In genomic region chr9:94144394-94144793, GRCh38 we compare ENCODE assay signal across 19 cellular contexts.
DNase-seq lines count a peak whose midpoint lies in the region; ATAC-seq and TF ChIP-seq lines count a peak whose summit lies in the region.
"Had no signal": no experiment of that assay in that cellular context is flagged by ENCODE, and none has a peak within 500 bp of the region (broad histone marks: within the 10 kb centered on the region; RNA-seq: fewer than 3 reads in every experiment).

No MANE protein-coding gene starts in this region.

- H3K4me3 ChIP-seq in adipocyte (ENCODE audit: low read length) (no peak overlapping the region), epithelial cell of proximal tubule (ENCODE audit: low read depth, low read length) (no peak overlapping the region), left lung (no peak overlapping the region), thyroid gland (replicated peaks in 1 of 3) (no peak overlapping the region)
- H3K4me3 ChIP-seq: adrenal gland had no signal

- TF ChIP-seq POLR2A in thyroid gland (IDR thresholded peaks at IDR 0.05) = peak in 1 of 2 donors; percentile 28

- H3K9me3 ChIP-seq in adipocyte (ENCODE audit: control insufficient read depth, low read length) = no peaks in the 10 kb centered on the region
- H3K9me3 ChIP-seq in left lung = no peaks in the 10 kb centered on the region
- H3K9me3 ChIP-seq in thyroid gland = no peaks in the 10 kb centered on the region
- H3K9me3 ChIP-seq: adrenal gland had no signal

- H3K4me1 ChIP-seq in adipocyte (ENCODE audit: control insufficient read depth, insufficient read depth, low read length) (peaks cover 31% of the 10 kb centered on the region), left lung (peaks cover 12 to 18% of the 10 kb centered on the region in 2 donors), thyroid gland (peaks cover 41 to 68% of the 10 kb centered on the region in 2 donors)

- H3K27ac ChIP-seq in left lung (peak overlapping the region in 1 of 2 donors; percentile 28), thyroid gland (peak overlapping the region; percentile 82 to 96 (median 92))
- H3K27ac ChIP-seq: epithelial cell of prostate had no signal

- no peaks in the 10 kb centered on the region for H3K36me3 ChIP-seq in adipocyte (ENCODE audit: control insufficient read depth, insufficient read depth, low read length, severe bottlenecking)
- H3K36me3 ChIP-seq in left lung = no peaks in the 10 kb centered on the region
- no peaks in the 10 kb centered on the region for H3K36me3 ChIP-seq in thyroid gland
- H3K36me3 ChIP-seq: adrenal gland had no signal

- H3K9ac ChIP-seq in adipocyte (ENCODE audit: low read length) = no peak overlapping the region

- intact Hi-C loops in left lung (cut with DNase I) = no loop called here
- intact Hi-C loops in thyroid gland (cut with DNase I) = no loop called here

- ATAC-seq in left lung (peak; percentile 39), GM19397 (IDR thresholded peaks at IDR 0.05; ENCODE audit: unreplicated experiment) (no peak), HG02981 (IDR thresholded peaks at IDR 0.05; ENCODE audit: unreplicated experiment) (no peak)
- ATAC-seq: HCT116 had no signal

- DNase-seq in adipocyte (ENCODE audit: low read depth) (peak; percentile 27), epithelial cell of proximal tubule (ENCODE audit: low read depth) (peak; percentile 81), left lung (no peak), thyroid gland (peak; percentile 84 to 86), SIG-M5 (lab: John Stamatoyannopoulos, UW) (no peak)
- DNase-seq: activated gamma-delta T cell; AML-193; caudate nucleus; CD8-positive, alpha-beta memory T cell; DMS53; GF-D8; KBM-7; NCI-H2171 treated with DMSO at 0.1 percent for 48 hours; T-helper 9 cell had no signal

- TF ChIP-seq CTCF in epithelial cell of proximal tubule (conservative IDR thresholded peaks at IDR 0.05; ENCODE audit: low read depth, low read length) (no peak), left lung (IDR thresholded peaks at IDR 0.05) (no peak), thyroid gland (IDR thresholded peaks at IDR 0.05) (no peak)

- no peaks in the 10 kb centered on the region for H3K27me3 ChIP-seq in adipocyte (replicated peaks; ENCODE audit: control insufficient read depth, insufficient read depth, low read length)
- no peaks in the 10 kb centered on the region for H3K27me3 ChIP-seq in left lung
- H3K27me3 ChIP-seq in thyroid gland = no peaks in the 10 kb centered on the region
- H3K27me3 ChIP-seq: adrenal gland had no signal

- 26 to 36% methylated on average over 2 of the region's 2 CpGs for WGBS in thyroid gland, 2 donors

Comparison
In these comparisons a context has a peak if more than half of its experiments do, and no peak if none do; other contexts are left out.
1. DNase-seq: peak in adipocyte (single experiment), epithelial cell of proximal tubule (single experiment) and thyroid gland (2 of 2); none in left lung (0 of 2) and SIG-M5 (single experiment).